In the genomic region with DNA sequence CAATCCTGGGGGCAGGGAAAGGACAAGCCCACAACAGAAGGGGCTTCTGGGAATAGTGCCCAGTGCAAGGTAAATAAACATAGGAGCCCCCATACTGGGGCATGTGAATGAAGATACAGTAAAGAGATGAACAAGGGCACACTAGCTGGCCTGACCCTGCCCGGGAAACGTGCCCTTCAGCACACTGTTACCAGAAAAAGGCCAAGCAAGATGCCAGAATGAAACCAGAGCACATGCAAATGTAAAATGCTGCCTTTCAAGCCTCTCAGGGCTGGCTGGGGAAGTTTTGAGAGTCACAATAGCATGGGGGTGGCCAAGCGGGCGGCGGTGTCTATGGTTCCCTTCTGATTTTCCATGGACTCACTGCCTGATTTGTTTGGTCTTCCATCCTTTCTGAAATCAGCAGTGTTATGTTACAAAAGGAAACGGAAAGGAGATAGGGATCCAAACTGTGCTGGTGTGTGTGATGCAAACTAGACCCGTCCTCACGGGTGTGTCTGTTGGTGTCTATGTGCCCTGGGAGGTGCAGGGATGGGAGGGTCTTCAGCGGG, we compare ENCODE assay signal across 15 cellular contexts. TPM values are rescaled to one million over a fixed set of nuclear protein-coding genes. Genes with fewer than 3 reads are reported as not detected.
DNase-seq lines count a peak whose midpoint lies in the region; ATAC-seq lines count a peak whose summit lies in the region.
"Had no signal": no experiment of that assay in that cellular context is flagged by ENCODE, and none has a peak within 500 bp of the region (broad histone marks: within the 10 kb centered on the region; RNA-seq: fewer than 3 reads in every experiment).

No MANE protein-coding gene starts in this region.

- ATAC-seq in activated naive CD8-positive, alpha-beta T cell treated with anti-CD3 and anti-CD28 coated beads, Interleukin-2, amount 50 U/mL, for 24 hours = no peak
- ATAC-seq in naive thymus-derived CD4-positive, alpha-beta T cell = no peak
- ATAC-seq in HG02981 (IDR thresholded peaks at IDR 0.05; ENCODE audit: unreplicated experiment) = no peak

- POLR2A ChIA-PET in CD4-positive, alpha-beta memory T cell (lab: Charles Lee; ENCODE audit: partially characterized antibody) = no interaction called here
- POLR2A ChIA-PET in naive thymus-derived CD4-positive, alpha-beta T cell (lab: Charles Lee) = interaction anchor here (14.4 kb wide), 1 partner anchor 22 kb away, joined by 296 read pairs; no protein-coding TSS in a partner anchor

- no peak overlapping the region for H3K4me3 ChIP-seq in CD4-positive, alpha-beta memory T cell (ENCODE audit: low read length in 2 of 2)
- no peak overlapping the region for H3K4me3 ChIP-seq in naive thymus-derived CD4-positive, alpha-beta T cell (ENCODE audit: low read length)
- H3K4me3 ChIP-seq: BLaER1 treated with 17β-estradiol and CSF1 and Interleukin-3, amounts not matched to agents 10 nM and 100 nM had no signal

- no peaks in the 10 kb centered on the region for H3K27me3 ChIP-seq in CD4-positive, alpha-beta memory T cell (ENCODE audit: insufficient read depth, low read length)
- H3K27me3 ChIP-seq in naive thymus-derived CD4-positive, alpha-beta T cell (ENCODE audit: control insufficient read depth in 2 of 2, insufficient read depth in 2 of 2, low read length in 2 of 2) = no peaks in the 10 kb centered on the region
- H3K27me3 ChIP-seq: BLaER1 treated with 17β-estradiol and CSF1 and Interleukin-3, amounts not matched to agents 10 nM and 100 nM had no signal

- peaks cover 0 to 2% (median 0%) of the 10 kb centered on the region in 8 donors for H3K9me3 Mint-ChIP-seq in CD4-positive, alpha-beta memory T cell
- H3K9me3 Mint-ChIP-seq in activated naive CD8-positive, alpha-beta T cell treated with anti-CD3 and anti-CD28 coated beads, Interleukin-2, amount 50 U/mL, for 24 hours = no peaks in the 10 kb centered on the region
- H3K9me3 Mint-ChIP-seq in naive thymus-derived CD4-positive, alpha-beta T cell = no peaks in the 10 kb centered on the region

- H3K4me1 ChIP-seq in CD4-positive, alpha-beta memory T cell (ENCODE audit: insufficient read depth, low read length) = peaks cover 24% of the 10 kb centered on the region
- peaks cover 17 to 28% of the 10 kb centered on the region in 2 donors for H3K4me1 ChIP-seq in naive thymus-derived CD4-positive, alpha-beta T cell (ENCODE audit: control insufficient read depth in 2 of 2, insufficient read depth in 2 of 2, low read length in 2 of 2)

- DNase-seq in CD4-positive, alpha-beta memory T cell = no peak
- DNase-seq in NCI-H1092 treated with DMSO at 0.1 percent for 48 hours (lab: John Stamatoyannopoulos, UW) (peak; percentile 93), NCI-H82 (lab: John Stamatoyannopoulos, UW) (no peak)
- no peak for DNase-seq in activated naive CD8-positive, alpha-beta T cell treated with anti-CD3 and anti-CD28 coated beads, Interleukin-2, amount 50 U/mL, for 24 hours
- no peak for DNase-seq in naive thymus-derived CD4-positive, alpha-beta T cell
- no peak for DNase-seq in central memory CD4-positive, alpha-beta T cell
- DNase-seq in activated CD4-positive, alpha-beta T cell treated with anti-CD3 and anti-CD28 coated beads for 48 hours = no peak
- DNase-seq: activated effector memory CD4-positive, alpha-beta T cell treated with Interleukin-2 at 50 U/mL for 16 hours; GDM1; glutamatergic neuron; NCI-H2227 treated with DMSO at 0.1 percent for 48 hours; stimulated activated CD4-positive, alpha-beta T cell treated with anti-CD3 and anti-CD28 coated beads, Interleukin-15, amount 100 ng/mL, for 24 hours had no signal

- intact Hi-C loops in CD4-positive, alpha-beta memory T cell (cut with micrococcal nuclease) = no loop called here
- intact Hi-C loops in naive thymus-derived CD4-positive, alpha-beta T cell (cut with micrococcal nuclease) = no loop called here

- peaks cover 10 to 46% (median 31%) of the 10 kb centered on the region in 4 donors for H3K4me1 Mint-ChIP-seq in CD4-positive, alpha-beta memory T cell
- H3K4me1 Mint-ChIP-seq in activated naive CD8-positive, alpha-beta T cell treated with anti-CD3 and anti-CD28 coated beads, Interleukin-2, amount 50 U/mL, for 24 hours = peaks cover 36% of the 10 kb centered on the region
- peaks cover 26 to 48% (median 38%) of the 10 kb centered on the region in 7 donors for H3K4me1 Mint-ChIP-seq in naive thymus-derived CD4-positive, alpha-beta T cell

- H3K36me3 ChIP-seq in CD4-positive, alpha-beta memory T cell (ENCODE audit: insufficient read depth, low read length) = peaks cover 50% of the 10 kb centered on the region
- H3K36me3 ChIP-seq in naive thymus-derived CD4-positive, alpha-beta T cell (ENCODE audit: control insufficient read depth in 2 of 3, insufficient read depth in 3 of 3, low read length in 3 of 3) = peaks cover 4 to 90% (median 14%) of the 10 kb centered on the region in 3 experiments

- CTCF ChIA-PET in CD4-positive, alpha-beta memory T cell (lab: Charles Lee; ENCODE audit: partially characterized antibody) = interaction anchor here (0.8 to 1.5 kb wide), 2 partner anchors 29 to 55 kb away, joined by 3 to 4 read pairs; no protein-coding TSS in a partner anchor
- CTCF ChIA-PET in naive thymus-derived CD4-positive, alpha-beta T cell (lab: Charles Lee) = interaction anchor here (0.8 to 1.2 kb wide), 2 partner anchors 9 to 29 kb away, joined by 3 to 4 read pairs; no protein-coding TSS in a partner anchor

- H3K9me3 ChIP-seq in CD4-positive, alpha-beta memory T cell (ENCODE audit: control insufficient read depth in 1 of 2, low read length in 2 of 2) = no peaks in the 10 kb centered on the region
- H3K9me3 ChIP-seq in naive thymus-derived CD4-positive, alpha-beta T cell (ENCODE audit: control insufficient read depth in 2 of 3, low read length in 3 of 3) = no peaks in the 10 kb centered on the region
- H3K9me3 ChIP-seq: BLaER1 treated with 17β-estradiol and CSF1 and Interleukin-3, amounts not matched to agents 10 nM and 100 nM had no signal

- H3K4me3 Mint-ChIP-seq in CD4-positive, alpha-beta memory T cell = no peak overlapping the region
- no peak overlapping the region for H3K4me3 Mint-ChIP-seq in activated naive CD8-positive, alpha-beta T cell treated with anti-CD3 and anti-CD28 coated beads, Interleukin-2, amount 50 U/mL, for 24 hours
- H3K4me3 Mint-ChIP-seq in naive thymus-derived CD4-positive, alpha-beta T cell = no peak overlapping the region

- no peaks in the 10 kb centered on the region for H3K27me3 Mint-ChIP-seq in CD4-positive, alpha-beta memory T cell
- no peaks in the 10 kb centered on the region for H3K27me3 Mint-ChIP-seq in activated naive CD8-positive, alpha-beta T cell treated with anti-CD3 and anti-CD28 coated beads, Interleukin-2, amount 50 U/mL, for 24 hours
- H3K27me3 Mint-ChIP-seq in naive thymus-derived CD4-positive, alpha-beta T cell = no peaks in the 10 kb centered on the region

- H3K27ac Mint-ChIP-seq in CD4-positive, alpha-beta memory T cell = peak overlapping the region; percentile 46 to 86 (median 81)
- H3K27ac Mint-ChIP-seq in activated naive CD8-positive, alpha-beta T cell treated with anti-CD3 and anti-CD28 coated beads, Interleukin-2, amount 50 U/mL, for 24 hours = peak overlapping the region; percentile 59
- H3K27ac Mint-ChIP-seq in naive thymus-derived CD4-positive, alpha-beta T cell = peak overlapping the region in 8 of 9 donors; percentile 51 to 83 (median 78)

- peaks cover 8 to 53% of the 10 kb centered on the region in 2 donors for H3K36me3 Mint-ChIP-seq in CD4-positive, alpha-beta memory T cell
- H3K36me3 Mint-ChIP-seq in activated naive CD8-positive, alpha-beta T cell treated with anti-CD3 and anti-CD28 coated beads, Interleukin-2, amount 50 U/mL, for 24 hours (ENCODE audit: low read depth) = peaks cover 5% of the 10 kb centered on the region
- peaks cover 0 to 15% (median 5%) of the 10 kb centered on the region in 5 donors for H3K36me3 Mint-ChIP-seq in naive thymus-derived CD4-positive, alpha-beta T cell

- H3K27ac ChIP-seq in CD4-positive, alpha-beta memory T cell (ENCODE audit: low read depth, low read length) = no peak overlapping the region
- H3K27ac ChIP-seq in naive thymus-derived CD4-positive, alpha-beta T cell (ENCODE audit: low read depth, low read length) = no peak overlapping the region
- H3K27ac ChIP-seq: KMS-11 had no signal

RNA-seq across cellular contexts. Expression of a gene that starts 18.8 kb away (rescaled TPM):
- total RNA-seq in CD4-positive, alpha-beta memory T cell = under 1 TPM; 0.44 to 0.52 TPM
- polyA plus RNA-seq in CD4-positive, alpha-beta memory T cell = under 1 TPM in 1 of 2 donors, not detected in 1; 0.05 TPM
- total RNA-seq in naive thymus-derived CD4-positive, alpha-beta T cell = 1 to 10 TPM; 1.0 to 2.3 (median 1.7) TPM
- polyA plus RNA-seq in naive thymus-derived CD4-positive, alpha-beta T cell = under 1 TPM in 1 of 2 donors, not detected in 1; 0.40 TPM
